In the genomic region with DNA sequence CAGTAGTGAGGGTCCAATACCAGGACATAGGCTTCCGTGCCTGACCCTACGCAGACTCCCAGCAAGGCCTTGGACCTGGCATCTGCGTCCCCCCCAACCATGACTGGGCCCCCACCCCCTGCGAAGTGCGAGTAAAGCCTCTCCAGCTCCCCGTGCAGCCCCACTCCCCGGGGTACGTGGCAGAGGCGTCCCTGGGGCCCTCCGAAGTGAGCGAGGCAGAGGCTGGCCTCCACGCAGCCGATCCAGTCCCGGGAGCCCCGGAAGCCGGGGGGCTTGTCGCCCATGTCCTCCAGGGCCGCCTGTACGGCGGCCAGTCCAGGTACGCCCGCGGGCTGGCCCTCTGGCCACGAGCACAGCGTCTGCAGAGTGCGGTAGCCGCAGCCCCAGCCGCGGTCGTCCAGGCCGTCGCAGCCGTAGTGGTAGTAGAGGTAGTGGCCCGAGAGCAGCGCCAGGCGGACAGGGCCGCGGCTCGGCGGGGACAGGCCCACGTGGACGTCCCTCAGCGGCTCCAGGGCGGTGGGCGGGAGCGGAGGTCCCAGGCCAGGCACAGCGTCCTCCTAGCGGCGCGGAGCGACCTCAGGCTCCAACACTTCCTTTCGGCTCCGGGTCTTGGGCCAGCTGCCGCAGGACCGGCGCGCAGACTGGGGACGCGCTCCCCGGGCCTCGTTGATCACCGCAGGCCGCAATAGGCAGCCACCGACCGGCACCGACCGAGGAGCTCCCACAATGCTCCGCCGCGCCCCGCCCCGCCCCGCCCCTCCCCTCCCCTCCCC, we compare ENCODE assay signal across 2 cellular contexts.
TF ChIP-seq lines count a peak whose summit lies in the region.

A gene (minus strand): TSS at position 728 of the 773 bp plus-strand sequence. CDS start 444 bp downstream, at position 284.

TF ChIP-seq in IMR-90, 13 proteins besides CTCF, POLR2A, EP300 and RAD21:
- TF ChIP-seq, protein P1, sequence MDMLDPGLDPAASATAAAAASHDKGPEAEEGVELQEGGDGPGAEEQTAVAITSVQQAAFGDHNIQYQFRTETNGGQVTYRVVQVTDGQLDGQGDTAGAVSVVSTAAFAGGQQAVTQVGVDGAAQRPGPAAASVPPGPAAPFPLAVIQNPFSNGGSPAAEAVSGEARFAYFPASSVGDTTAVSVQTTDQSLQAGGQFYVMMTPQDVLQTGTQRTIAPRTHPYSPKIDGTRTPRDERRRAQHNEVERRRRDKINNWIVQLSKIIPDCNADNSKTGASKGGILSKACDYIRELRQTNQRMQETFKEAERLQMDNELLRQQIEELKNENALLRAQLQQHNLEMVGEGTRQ (IDR thresholded peaks at IDR 0.05; ENCODE audit: low read depth, low read length) = peak; percentile 46
- no peak for TF ChIP-seq RFX5 (IDR thresholded peaks at IDR 0.05; ENCODE audit: low read depth, low read length)
- no peak for TF ChIP-seq CHD1 (IDR thresholded peaks at IDR 0.05; ENCODE audit: low read depth, low read length)
- peak; percentile 93 for TF ChIP-seq MXI1 (IDR thresholded peaks at IDR 0.05; ENCODE audit: borderline replicate concordance, low read depth, low read length)

TF ChIP-seq in K562, 482 proteins besides CTCF, POLR2A, EP300 and RAD21 (continues in another document):
- TF ChIP-seq, protein P2, sequence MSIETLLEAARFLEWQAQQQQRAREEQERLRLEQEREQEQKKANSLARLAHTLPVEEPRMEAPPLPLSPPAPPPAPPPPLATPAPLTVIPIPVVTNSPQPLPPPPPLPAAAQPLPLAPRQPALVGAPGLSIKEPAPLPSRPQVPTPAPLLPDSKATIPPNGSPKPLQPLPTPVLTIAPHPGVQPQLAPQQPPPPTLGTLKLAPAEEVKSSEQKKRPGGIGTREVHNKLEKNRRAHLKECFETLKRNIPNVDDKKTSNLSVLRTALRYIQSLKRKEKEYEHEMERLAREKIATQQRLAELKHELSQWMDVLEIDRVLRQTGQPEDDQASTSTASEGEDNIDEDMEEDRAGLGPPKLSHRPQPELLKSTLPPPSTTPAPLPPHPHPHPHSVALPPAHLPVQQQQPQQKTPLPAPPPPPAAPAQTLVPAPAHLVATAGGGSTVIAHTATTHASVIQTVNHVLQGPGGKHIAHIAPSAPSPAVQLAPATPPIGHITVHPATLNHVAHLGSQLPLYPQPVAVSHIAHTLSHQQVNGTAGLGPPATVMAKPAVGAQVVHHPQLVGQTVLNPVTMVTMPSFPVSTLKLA (conservative IDR thresholded peaks at IDR 0.05) = peak; percentile 91 to 98
- TF ChIP-seq BRD4 (IDR thresholded peaks at IDR 0.05) (peak; percentile 71; the same call in 1 of the 2 replicates), SIN3B (IDR thresholded peaks at IDR 0.05; ENCODE audit: low read depth) (peak; percentile 46), NR3C1 (CRISPR knock-in tag; IDR thresholded peaks at IDR 0.05) (peak; percentile 58; the same call in 1 of the 2 replicates), FUS (optimal IDR thresholded peaks at IDR 0.05; ENCODE audit: low read depth, low read length) (peak; percentile 95), ATF1 (CRISPR knock-in tag; IDR thresholded peaks at IDR 0.05) (no peak), ATF1 (tag; IDR thresholded peaks at IDR 0.05) (peak; percentile 62), NR4A1 (CRISPR knock-in tag; IDR thresholded peaks at IDR 0.05) (peak; percentile 44; the same call in 1 of the 2 replicates), NR4A1 (tag; IDR thresholded peaks at IDR 0.05) (peak; percentile 84), RUNX1 (IDR thresholded peaks at IDR 0.05; ENCODE audit: low read depth) (peak; percentile 33; the same call in 1 of the 2 replicates), PHF20 (IDR thresholded peaks at IDR 0.05; ENCODE audit: partially characterized antibody) (peak; percentile 66), C11orf30 (IDR thresholded peaks at IDR 0.05; ENCODE audit: low read depth) (0 out of 2 replicates have a peak, but pooled peaks have one; percentile 8), LCOR (CRISPR knock-in tag; IDR thresholded peaks at IDR 0.05) (peak; percentile 88), KDM5B (IDR thresholded peaks at IDR 0.05; ENCODE audit: insufficient replicate concordance, low read depth, low read length) (peak; percentile 68), TCF3 (CRISPR knock-in tag; IDR thresholded peaks at IDR 0.05) (0 out of 2 replicates have a peak, but pooled peaks have one; percentile 25), MTA2 (IDR thresholded peaks at IDR 0.05; ENCODE audit: low read depth) (no peak), SAP30 (IDR thresholded peaks at IDR 0.05; ENCODE audit: borderline replicate concordance, insufficient read depth, low read depth, low read length, poor library complexity, severe bottlenecking) (peak; percentile 96), ZBED1 (IDR thresholded peaks at IDR 0.05) (peak; percentile 15; the same call in 1 of the 2 replicates), CEBPG (CRISPR knock-in tag; IDR thresholded peaks at IDR 0.05) (no peak), CEBPG (tag; conservative IDR thresholded peaks at IDR 0.05 in 1 of 2, IDR thresholded peaks at IDR 0.05 in 1 of 2) (no peak), ATF7 (IDR thresholded peaks at IDR 0.05) (peak; percentile 44; the same call in 1 of the 2 replicates), MYC (IDR thresholded peaks at IDR 0.05; ENCODE audit: low read depth, low read length) (peak; percentile 96), MYC (CRISPR knock-in tag; IDR thresholded peaks at IDR 0.05; ENCODE audit: borderline replicate concordance, low read depth) (peak; percentile 93; the same call in 1 of the 2 replicates), ZNF584 (CRISPR knock-in tag; IDR thresholded peaks at IDR 0.05; ENCODE audit: low read depth) (no peak), EP400 (IDR thresholded peaks at IDR 0.05) (peak; percentile 97), TBP (optimal IDR thresholded peaks at IDR 0.05; ENCODE audit: low read depth, low read length) (no peak), PHF21A (IDR thresholded peaks at IDR 0.05; ENCODE audit: borderline replicate concordance, low read depth) (no peak), ZNF133 (CRISPR knock-in tag; IDR thresholded peaks at IDR 0.05) (peak; percentile 68; the same call in 1 of the 2 replicates), FOXM1 (IDR thresholded peaks at IDR 0.05; ENCODE audit: low read depth) (no peak), FOXM1 (CRISPR knock-in tag; IDR thresholded peaks at IDR 0.05; ENCODE audit: low read depth) (peak; percentile 95), ZBTB1 (CRISPR knock-in tag; IDR thresholded peaks at IDR 0.05; ENCODE audit: borderline replicate concordance, low read depth) (peak; percentile 96), SMC3 (conservative IDR thresholded peaks at IDR 0.05; ENCODE audit: insufficient read depth, low read depth, low read length) (0 out of 2 replicates have a peak, but pooled peaks have one; percentile 21), U2AF1 (optimal IDR thresholded peaks at IDR 0.05; ENCODE audit: low read depth, low read length) (peak; percentile 84)
- TF ChIP-seq, protein P3, sequence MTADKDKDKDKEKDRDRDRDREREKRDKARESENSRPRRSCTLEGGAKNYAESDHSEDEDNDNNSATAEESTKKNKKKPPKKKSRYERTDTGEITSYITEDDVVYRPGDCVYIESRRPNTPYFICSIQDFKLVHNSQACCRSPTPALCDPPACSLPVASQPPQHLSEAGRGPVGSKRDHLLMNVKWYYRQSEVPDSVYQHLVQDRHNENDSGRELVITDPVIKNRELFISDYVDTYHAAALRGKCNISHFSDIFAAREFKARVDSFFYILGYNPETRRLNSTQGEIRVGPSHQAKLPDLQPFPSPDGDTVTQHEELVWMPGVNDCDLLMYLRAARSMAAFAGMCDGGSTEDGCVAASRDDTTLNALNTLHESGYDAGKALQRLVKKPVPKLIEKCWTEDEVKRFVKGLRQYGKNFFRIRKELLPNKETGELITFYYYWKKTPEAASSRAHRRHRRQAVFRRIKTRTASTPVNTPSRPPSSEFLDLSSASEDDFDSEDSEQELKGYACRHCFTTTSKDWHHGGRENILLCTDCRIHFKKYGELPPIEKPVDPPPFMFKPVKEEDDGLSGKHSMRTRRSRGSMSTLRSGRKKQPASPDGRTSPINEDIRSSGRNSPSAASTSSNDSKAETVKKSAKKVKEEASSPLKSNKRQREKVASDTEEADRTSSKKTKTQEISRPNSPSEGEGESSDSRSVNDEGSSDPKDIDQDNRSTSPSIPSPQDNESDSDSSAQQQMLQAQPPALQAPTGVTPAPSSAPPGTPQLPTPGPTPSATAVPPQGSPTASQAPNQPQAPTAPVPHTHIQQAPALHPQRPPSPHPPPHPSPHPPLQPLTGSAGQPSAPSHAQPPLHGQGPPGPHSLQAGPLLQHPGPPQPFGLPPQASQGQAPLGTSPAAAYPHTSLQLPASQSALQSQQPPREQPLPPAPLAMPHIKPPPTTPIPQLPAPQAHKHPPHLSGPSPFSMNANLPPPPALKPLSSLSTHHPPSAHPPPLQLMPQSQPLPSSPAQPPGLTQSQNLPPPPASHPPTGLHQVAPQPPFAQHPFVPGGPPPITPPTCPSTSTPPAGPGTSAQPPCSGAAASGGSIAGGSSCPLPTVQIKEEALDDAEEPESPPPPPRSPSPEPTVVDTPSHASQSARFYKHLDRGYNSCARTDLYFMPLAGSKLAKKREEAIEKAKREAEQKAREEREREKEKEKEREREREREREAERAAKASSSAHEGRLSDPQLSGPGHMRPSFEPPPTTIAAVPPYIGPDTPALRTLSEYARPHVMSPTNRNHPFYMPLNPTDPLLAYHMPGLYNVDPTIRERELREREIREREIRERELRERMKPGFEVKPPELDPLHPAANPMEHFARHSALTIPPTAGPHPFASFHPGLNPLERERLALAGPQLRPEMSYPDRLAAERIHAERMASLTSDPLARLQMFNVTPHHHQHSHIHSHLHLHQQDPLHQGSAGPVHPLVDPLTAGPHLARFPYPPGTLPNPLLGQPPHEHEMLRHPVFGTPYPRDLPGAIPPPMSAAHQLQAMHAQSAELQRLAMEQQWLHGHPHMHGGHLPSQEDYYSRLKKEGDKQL (CRISPR knock-in tag; IDR thresholded peaks at IDR 0.05; ENCODE audit: borderline replicate concordance) = peak; percentile 51; the same call in 1 of the 2 replicates
- TF ChIP-seq, protein P4, sequence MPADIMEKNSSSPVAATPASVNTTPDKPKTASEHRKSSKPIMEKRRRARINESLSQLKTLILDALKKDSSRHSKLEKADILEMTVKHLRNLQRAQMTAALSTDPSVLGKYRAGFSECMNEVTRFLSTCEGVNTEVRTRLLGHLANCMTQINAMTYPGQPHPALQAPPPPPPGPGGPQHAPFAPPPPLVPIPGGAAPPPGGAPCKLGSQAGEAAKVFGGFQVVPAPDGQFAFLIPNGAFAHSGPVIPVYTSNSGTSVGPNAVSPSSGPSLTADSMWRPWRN (IDR thresholded peaks at IDR 0.05; ENCODE audit: low read depth) = no peak
- TF ChIP-seq, protein P5, sequence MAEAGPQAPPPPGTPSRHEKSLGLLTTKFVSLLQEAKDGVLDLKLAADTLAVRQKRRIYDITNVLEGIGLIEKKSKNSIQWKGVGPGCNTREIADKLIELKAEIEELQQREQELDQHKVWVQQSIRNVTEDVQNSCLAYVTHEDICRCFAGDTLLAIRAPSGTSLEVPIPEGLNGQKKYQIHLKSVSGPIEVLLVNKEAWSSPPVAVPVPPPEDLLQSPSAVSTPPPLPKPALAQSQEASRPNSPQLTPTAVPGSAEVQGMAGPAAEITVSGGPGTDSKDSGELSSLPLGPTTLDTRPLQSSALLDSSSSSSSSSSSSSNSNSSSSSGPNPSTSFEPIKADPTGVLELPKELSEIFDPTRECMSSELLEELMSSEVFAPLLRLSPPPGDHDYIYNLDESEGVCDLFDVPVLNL (CRISPR knock-in tag; IDR thresholded peaks at IDR 0.05; ENCODE audit: low read depth) = peak; percentile 73; the same call in 1 of the 2 replicates
- TF ChIP-seq, protein P6, sequence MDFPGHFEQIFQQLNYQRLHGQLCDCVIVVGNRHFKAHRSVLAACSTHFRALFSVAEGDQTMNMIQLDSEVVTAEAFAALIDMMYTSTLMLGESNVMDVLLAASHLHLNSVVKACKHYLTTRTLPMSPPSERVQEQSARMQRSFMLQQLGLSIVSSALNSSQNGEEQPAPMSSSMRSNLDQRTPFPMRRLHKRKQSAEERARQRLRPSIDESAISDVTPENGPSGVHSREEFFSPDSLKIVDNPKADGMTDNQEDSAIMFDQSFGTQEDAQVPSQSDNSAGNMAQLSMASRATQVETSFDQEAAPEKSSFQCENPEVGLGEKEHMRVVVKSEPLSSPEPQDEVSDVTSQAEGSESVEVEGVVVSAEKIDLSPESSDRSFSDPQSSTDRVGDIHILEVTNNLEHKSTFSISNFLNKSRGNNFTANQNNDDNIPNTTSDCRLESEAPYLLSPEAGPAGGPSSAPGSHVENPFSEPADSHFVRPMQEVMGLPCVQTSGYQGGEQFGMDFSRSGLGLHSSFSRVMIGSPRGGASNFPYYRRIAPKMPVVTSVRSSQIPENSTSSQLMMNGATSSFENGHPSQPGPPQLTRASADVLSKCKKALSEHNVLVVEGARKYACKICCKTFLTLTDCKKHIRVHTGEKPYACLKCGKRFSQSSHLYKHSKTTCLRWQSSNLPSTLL (IDR thresholded peaks at IDR 0.05) = no peak
- TF ChIP-seq, protein P7, sequence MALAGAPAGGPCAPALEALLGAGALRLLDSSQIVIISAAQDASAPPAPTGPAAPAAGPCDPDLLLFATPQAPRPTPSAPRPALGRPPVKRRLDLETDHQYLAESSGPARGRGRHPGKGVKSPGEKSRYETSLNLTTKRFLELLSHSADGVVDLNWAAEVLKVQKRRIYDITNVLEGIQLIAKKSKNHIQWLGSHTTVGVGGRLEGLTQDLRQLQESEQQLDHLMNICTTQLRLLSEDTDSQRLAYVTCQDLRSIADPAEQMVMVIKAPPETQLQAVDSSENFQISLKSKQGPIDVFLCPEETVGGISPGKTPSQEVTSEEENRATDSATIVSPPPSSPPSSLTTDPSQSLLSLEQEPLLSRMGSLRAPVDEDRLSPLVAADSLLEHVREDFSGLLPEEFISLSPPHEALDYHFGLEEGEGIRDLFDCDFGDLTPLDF (CRISPR knock-in tag; IDR thresholded peaks at IDR 0.05) = peak; percentile 95
- TF ChIP-seq, protein P8, sequence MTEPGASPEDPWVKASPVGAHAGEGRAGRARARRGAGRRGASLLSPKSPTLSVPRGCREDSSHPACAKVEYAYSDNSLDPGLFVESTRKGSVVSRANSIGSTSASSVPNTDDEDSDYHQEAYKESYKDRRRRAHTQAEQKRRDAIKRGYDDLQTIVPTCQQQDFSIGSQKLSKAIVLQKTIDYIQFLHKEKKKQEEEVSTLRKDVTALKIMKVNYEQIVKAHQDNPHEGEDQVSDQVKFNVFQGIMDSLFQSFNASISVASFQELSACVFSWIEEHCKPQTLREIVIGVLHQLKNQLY (CRISPR knock-in tag; conservative IDR thresholded peaks at IDR 0.05) = peak in 1 of 2 experiments; percentile 82; a peak in 1 of 4 replicates
- TF ChIP-seq, protein P9, sequence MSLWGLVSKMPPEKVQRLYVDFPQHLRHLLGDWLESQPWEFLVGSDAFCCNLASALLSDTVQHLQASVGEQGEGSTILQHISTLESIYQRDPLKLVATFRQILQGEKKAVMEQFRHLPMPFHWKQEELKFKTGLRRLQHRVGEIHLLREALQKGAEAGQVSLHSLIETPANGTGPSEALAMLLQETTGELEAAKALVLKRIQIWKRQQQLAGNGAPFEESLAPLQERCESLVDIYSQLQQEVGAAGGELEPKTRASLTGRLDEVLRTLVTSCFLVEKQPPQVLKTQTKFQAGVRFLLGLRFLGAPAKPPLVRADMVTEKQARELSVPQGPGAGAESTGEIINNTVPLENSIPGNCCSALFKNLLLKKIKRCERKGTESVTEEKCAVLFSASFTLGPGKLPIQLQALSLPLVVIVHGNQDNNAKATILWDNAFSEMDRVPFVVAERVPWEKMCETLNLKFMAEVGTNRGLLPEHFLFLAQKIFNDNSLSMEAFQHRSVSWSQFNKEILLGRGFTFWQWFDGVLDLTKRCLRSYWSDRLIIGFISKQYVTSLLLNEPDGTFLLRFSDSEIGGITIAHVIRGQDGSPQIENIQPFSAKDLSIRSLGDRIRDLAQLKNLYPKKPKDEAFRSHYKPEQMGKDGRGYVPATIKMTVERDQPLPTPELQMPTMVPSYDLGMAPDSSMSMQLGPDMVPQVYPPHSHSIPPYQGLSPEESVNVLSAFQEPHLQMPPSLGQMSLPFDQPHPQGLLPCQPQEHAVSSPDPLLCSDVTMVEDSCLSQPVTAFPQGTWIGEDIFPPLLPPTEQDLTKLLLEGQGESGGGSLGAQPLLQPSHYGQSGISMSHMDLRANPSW (CRISPR knock-in tag; IDR thresholded peaks at IDR 0.05) = peak; percentile 91; the same call in 1 of the 2 replicates
